ENCODE assay signal across 12 cellular contexts in the genomic region with DNA sequence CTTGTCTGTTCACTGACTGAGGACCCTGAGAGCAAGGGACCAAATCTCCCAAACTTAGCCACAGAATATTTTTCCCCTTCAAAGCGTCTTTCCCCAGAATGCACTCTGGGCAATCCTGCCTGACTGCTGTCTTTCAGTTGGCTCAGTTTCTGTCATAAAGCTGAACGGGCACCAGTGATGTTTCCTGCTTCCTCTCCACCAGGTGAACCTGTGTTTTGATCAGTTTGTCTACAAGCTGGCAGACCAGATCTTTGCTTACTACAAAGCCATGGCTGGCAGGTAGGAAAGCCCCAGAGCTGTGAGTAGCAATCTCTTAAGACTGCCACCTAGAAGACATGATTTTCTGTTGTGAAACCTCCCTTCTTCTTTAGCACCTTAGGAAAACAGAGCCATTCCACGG.
A peak's percentile ranks its signal among the peaks of the same experiment; 100 is the strongest.
DNase-seq lines count a peak whose midpoint lies in the region; ATAC-seq and TF ChIP-seq lines count a peak whose summit lies in the region.
"Had no signal": no experiment of that assay in that cellular context is flagged by ENCODE, and none has a peak within 500 bp of the region (broad histone marks: within the 10 kb centered on the region; RNA-seq: fewer than 3 reads in every experiment).

No MANE protein-coding gene starts in this region.

- H3K36me3 Mint-ChIP-seq in effector memory CD8-positive, alpha-beta T cell (ENCODE audit: insufficient read depth) = peaks cover 84% of the 10 kb centered on the region

- H3K36me3 ChIP-seq in left ventricle myocardium inferior (peaks cover 38% of the 10 kb centered on the region), thymus (ENCODE audit: control insufficient read depth, insufficient read depth) (peaks cover 78% of the 10 kb centered on the region)
- H3K36me3 ChIP-seq: BE2C had no signal

- intact Hi-C loops in left ventricle myocardium inferior (cut with micrococcal nuclease) = no loop called here
- intact Hi-C loops in Right ventricle myocardium superior (cut with DNase I) = loop anchor here (5.0 kb wide), 2 partner anchors 150 to 415 kb away; a partner anchor contains a TSS

- H3K27me3 Mint-ChIP-seq in effector memory CD8-positive, alpha-beta T cell = no peaks in the 10 kb centered on the region
- H3K27me3 Mint-ChIP-seq: stimulated activated memory B cell treated with anti-CD40 and anti-IgM and Interleukin-4, amounts not matched to agents 10 μg/mL and 1 μg/mL and 100 μg/mL, for 72 hours had no signal

- H3K9me3 Mint-ChIP-seq in effector memory CD8-positive, alpha-beta T cell = no peaks in the 10 kb centered on the region
- H3K9me3 Mint-ChIP-seq: stimulated activated memory B cell treated with anti-CD40 and anti-IgM and Interleukin-4, amounts not matched to agents 10 μg/mL and 1 μg/mL and 100 μg/mL, for 72 hours had no signal

- no peaks in the 10 kb centered on the region for H3K27me3 ChIP-seq in left ventricle myocardium inferior (ENCODE audit: low read depth)
- H3K27me3 ChIP-seq in thymus (ENCODE audit: control insufficient read depth, insufficient read depth) = no peaks in the 10 kb centered on the region
- H3K27me3 ChIP-seq: adrenal gland, BE2C had no signal

- H3K4me1 ChIP-seq in left ventricle myocardium inferior (peaks cover 4% of the 10 kb centered on the region), thymus (ENCODE audit: control insufficient read depth, insufficient read depth, low read length) (no peaks in the 10 kb centered on the region)
- H3K4me1 ChIP-seq: adrenal gland, BE2C had no signal

- no peak for DNase-seq in left ventricle myocardium inferior
- DNase-seq in Right ventricle myocardium superior = no peak
- no peak for DNase-seq in effector memory CD8-positive, alpha-beta T cell
- DNase-seq in NOMO-1 (lab: John Stamatoyannopoulos, UW; ENCODE audit: unreplicated experiment in 2 of 2) = no peak
- DNase-seq in NK-92 treated with Interleukin-12 subunit alpha and Interleukin-12 subunit beta, amount 100 ng/mL, for 24 hours (lab: John Stamatoyannopoulos, UW) = no peak
- DNase-seq in RPMI8226 = no peak
- DNase-seq: activated CD4-positive, alpha-beta T cell treated with anti-CD3 and anti-CD28 coated beads for 1 hour had no signal

- H3K9me3 ChIP-seq in left ventricle myocardium inferior (replicated peaks) (no peaks in the 10 kb centered on the region), thymus (ENCODE audit: control insufficient read depth) (no peaks in the 10 kb centered on the region)
- H3K9me3 ChIP-seq: adrenal gland, BE2C had no signal

- peak overlapping the region; percentile 38 for H3K4me3 ChIP-seq in left ventricle myocardium inferior
- H3K4me3 ChIP-seq in thymus (ENCODE audit: low read length) = no peak overlapping the region

- peaks cover 10 to 12% of the 10 kb centered on the region in 2 donors for H3K4me1 Mint-ChIP-seq in effector memory CD8-positive, alpha-beta T cell (ENCODE audit: low read depth in 2 of 2)

- WGBS in thymus = 74% methylated on average over 3 of the region's 3 CpGs

- TF ChIP-seq CTCF in left ventricle myocardium inferior (IDR thresholded peaks at IDR 0.05; ENCODE audit: borderline replicate concordance) (no peak), VCaP (conservative IDR thresholded peaks at IDR 0.05) (no peak)

- H3K27ac ChIP-seq in left ventricle myocardium inferior (replicated peaks) (no peak overlapping the region), VCaP (peak overlapping the region; percentile 66), thymus (ENCODE audit: low read depth) (peak overlapping the region; percentile 21)
- H3K27ac ChIP-seq: adrenal gland had no signal

- H3K4me3 Mint-ChIP-seq in effector memory CD8-positive, alpha-beta T cell = no peak overlapping the region
- H3K4me3 Mint-ChIP-seq: stimulated activated memory B cell treated with anti-CD40 and anti-IgM and Interleukin-4, amounts not matched to agents 10 μg/mL and 1 μg/mL and 100 μg/mL, for 72 hours had no signal

- no peak for ATAC-seq in Right ventricle myocardium superior (ENCODE audit: poor library complexity)
- ATAC-seq in effector memory CD8-positive, alpha-beta T cell (replicated peaks) = peak; percentile 23

- peak overlapping the region; percentile 41 to 51 for H3K27ac Mint-ChIP-seq in effector memory CD8-positive, alpha-beta T cell
- H3K27ac Mint-ChIP-seq: stimulated activated memory B cell treated with anti-CD40 and anti-IgM and Interleukin-4, amounts not matched to agents 10 μg/mL and 1 μg/mL and 100 μg/mL, for 72 hours had no signal
